ENCODE assay signal across 8 cellular contexts in the genomic region with DNA sequence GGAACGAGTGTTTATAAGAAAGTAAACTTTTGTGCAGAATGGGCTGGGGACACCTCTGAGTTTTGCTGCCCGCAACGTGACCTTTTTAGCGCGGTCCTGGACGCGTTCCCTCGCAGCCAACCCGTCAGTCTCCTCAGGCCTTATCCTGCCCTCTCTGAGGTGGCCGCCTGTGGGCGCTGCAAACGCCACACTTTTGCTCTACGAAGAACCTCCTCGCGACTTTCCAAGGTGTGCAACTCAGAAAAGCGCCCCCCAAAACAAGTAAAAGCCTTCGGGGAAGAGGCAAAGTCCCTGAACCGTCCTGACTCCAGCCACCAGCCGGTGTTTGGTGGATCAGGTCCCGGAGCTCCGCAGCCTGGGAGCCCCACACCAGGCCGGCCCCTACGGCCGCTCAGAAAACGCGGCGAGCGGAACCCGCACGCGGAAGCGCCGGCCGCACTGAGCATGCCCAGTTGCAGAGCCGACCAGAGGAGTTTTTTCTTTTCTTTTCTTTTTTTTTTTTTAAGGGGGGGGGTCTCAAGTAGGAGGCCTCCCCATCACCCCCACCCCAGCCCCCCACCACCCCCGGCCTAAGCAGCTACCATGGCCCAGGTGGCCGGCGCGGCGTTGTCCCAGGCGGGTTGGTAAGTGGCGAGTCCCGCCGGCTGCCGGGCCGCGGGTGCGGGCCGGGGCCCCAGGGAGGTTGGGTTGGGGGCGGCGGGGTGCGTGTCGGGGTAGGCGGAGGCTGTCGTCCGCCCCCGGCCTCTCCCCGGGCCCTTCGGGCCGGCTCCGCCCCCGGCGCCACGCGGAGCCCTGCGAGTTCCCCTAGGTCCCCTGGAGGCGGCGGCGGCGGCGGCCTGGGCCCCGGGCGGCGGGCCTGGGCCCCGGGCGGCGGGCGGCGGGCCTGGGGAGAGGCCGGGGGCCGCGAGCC. TPM values are rescaled to one million over a fixed set of nuclear protein-coding genes. Genes with fewer than 3 reads are reported as not detected.
DNase-seq lines count a peak whose midpoint lies in the region; ATAC-seq and TF ChIP-seq lines count a peak whose summit lies in the region.

TDRD3 (plus strand) TSS at position 438 of the 910 bp plus-strand sequence; CDS start at position 583, 145 bp downstream.

- H3K9me3 Mint-ChIP-seq in IgD-negative memory B cell, result no peaks in the 10 kb centered on the region
- H3K9me3 Mint-ChIP-seq in activated T-cell treated with anti-CD3 and anti-CD28 coated beads, Interleukin-2, amount 50 U/mL, for 4 hours, result no peaks in the 10 kb centered on the region

- H3K9me3 ChIP-seq in Panc1 (ENCODE audit: control insufficient read depth, insufficient read depth, low read depth, low read length) (no peaks in the 10 kb centered on the region), esophagus muscularis mucosa (no peaks in the 10 kb centered on the region), muscle layer of duodenum (ENCODE audit: control insufficient read depth in 1 of 2, low read length in 2 of 2) (no peaks in the 10 kb centered on the region)

- peak; percentile 43 for DNase-seq in DMS79 (lab: John Stamatoyannopoulos, UW)
- peak; percentile 53 for DNase-seq in Panc1 (ENCODE audit: low read depth, low spot score)
- peak; percentile 73 for DNase-seq in activated T-cell treated with anti-CD3 and anti-CD28 coated beads, Interleukin-2, amount 50 U/mL, for 4 hours
- DNase-seq in esophagus muscularis mucosa (ENCODE audit: extremely low spot score), result peak; percentile 93
- DNase-seq in stimulated activated CD8-positive, alpha-beta memory T cell treated with anti-CD3 and anti-CD28 coated beads, Interleukin-7, amount 100 ng/mL, for 4 hours (ENCODE audit: low read depth in 2 of 2), result peak; percentile 66 to 77

- TF ChIP-seq POLR2A in esophagus muscularis mucosa (IDR thresholded peaks at IDR 0.05; ENCODE audit: low read depth), result peak; percentile 71

- H3K4me1 ChIP-seq in Panc1 (ENCODE audit: control insufficient read depth, insufficient read depth, low read length), result peaks cover 13% of the 10 kb centered on the region
- peaks cover 11 to 31% (median 27%) of the 10 kb centered on the region in 4 donors for H3K4me1 ChIP-seq in esophagus muscularis mucosa
- peaks cover 16 to 19% of the 10 kb centered on the region in 2 donors for H3K4me1 ChIP-seq in muscle layer of duodenum (ENCODE audit: control insufficient read depth in 1 of 2, insufficient read depth in 2 of 2, low read length in 2 of 2)

- CTCF ChIA-PET in Panc1 (lab: Charles Lee), result interaction anchor here (0.7 kb wide), 1 partner anchor 550 kb away, joined by 9 read pairs; no protein-coding TSS in a partner anchor

- TF ChIP-seq EP300 in esophagus muscularis mucosa (IDR thresholded peaks at IDR 0.05), result no peak

- peak within 1 kb of the TSS; percentile 97 to 99 (median 98) for H3K27ac Mint-ChIP-seq in IgD-negative memory B cell

- peak within 1 kb of the TSS; percentile 95 for H3K27ac ChIP-seq in Panc1 (ENCODE audit: low read length)
- peak within 1 kb of the TSS; percentile 97 to 99 (median 99) for H3K27ac ChIP-seq in esophagus muscularis mucosa (replicated peaks in 1 of 4)
- peak within 1 kb of the TSS; percentile 92 for H3K27ac ChIP-seq in muscle layer of duodenum (ENCODE audit: low read length)

- intact Hi-C loops in Panc1 (cut with micrococcal nuclease; ENCODE audit: unreplicated experiment) (no loop called here), esophagus muscularis mucosa (cut with DNase I) (no loop called here)

- peaks cover 1% of the 10 kb centered on the region for H3K36me3 Mint-ChIP-seq in IgD-negative memory B cell
- no peaks in the 10 kb centered on the region for H3K36me3 Mint-ChIP-seq in activated T-cell treated with anti-CD3 and anti-CD28 coated beads, Interleukin-2, amount 50 U/mL, for 4 hours (ENCODE audit: insufficient read depth)

- peaks cover 7 to 27% (median 25%) of the 10 kb centered on the region in 3 donors for H3K4me1 Mint-ChIP-seq in IgD-negative memory B cell
- H3K4me1 Mint-ChIP-seq in activated T-cell treated with anti-CD3 and anti-CD28 coated beads, Interleukin-2, amount 50 U/mL, for 4 hours (ENCODE audit: low read depth), result peaks cover 36% of the 10 kb centered on the region

- BruUV-seq in Panc1 (replicated peaks; lab: Mats Ljungman, UMichigan), result TSS peak; percentile 95

- POLR2A ChIA-PET in Panc1 (lab: Charles Lee), result no interaction called here

- in situ Hi-C loops in Panc1 (cut with HindIII; ENCODE audit: low pct_unique_long_range_greater_than_20kb, low sequenced_read_pairs), result no loop called here

- WGBS in esophagus muscularis mucosa, result under 1% methylated on average over 28 of the region's 82 CpGs

- peak; percentile 86 for TF ChIP-seq CTCF in Panc1 (IDR thresholded peaks at IDR 0.05)
- TF ChIP-seq CTCF in esophagus muscularis mucosa (IDR thresholded peaks at IDR 0.05), result peak; percentile 71 to 85 (median 75)

- no peaks in the 10 kb centered on the region for H3K27me3 ChIP-seq in Panc1 (ENCODE audit: control insufficient read depth, insufficient read depth, low read length)
- no peaks in the 10 kb centered on the region for H3K27me3 ChIP-seq in esophagus muscularis mucosa
- H3K27me3 ChIP-seq in muscle layer of duodenum (ENCODE audit: low read depth, low read length), result no peaks in the 10 kb centered on the region

- H3K36me3 ChIP-seq in Panc1 (ENCODE audit: control insufficient read depth, insufficient read depth, low read length) (peaks cover 4% of the 10 kb centered on the region; the same call in 1 of the 2 replicates), esophagus muscularis mucosa (no peaks in the 10 kb centered on the region), muscle layer of duodenum (ENCODE audit: control insufficient read depth in 1 of 2, insufficient read depth in 2 of 2, low read length in 2 of 2) (peaks cover 0 to 7% of the 10 kb centered on the region in 2 donors)

- peak within 1 kb of the TSS; percentile 94 to 99 (median 98) for H3K4me3 Mint-ChIP-seq in IgD-negative memory B cell
- H3K4me3 Mint-ChIP-seq in activated T-cell treated with anti-CD3 and anti-CD28 coated beads, Interleukin-2, amount 50 U/mL, for 4 hours, result peak within 1 kb of the TSS; percentile 94

- H3K4me3 ChIP-seq in Panc1 (ENCODE audit: low read depth in 2 of 2, low read length in 2 of 2) (peak within 1 kb of the TSS; percentile 67 to 88), esophagus muscularis mucosa (peak within 1 kb of the TSS; percentile 84 to 89 (median 86)), muscle layer of duodenum (ENCODE audit: low read depth in 1 of 2, low read length in 2 of 2) (peak within 1 kb of the TSS; percentile 89 to 99)

- no peaks in the 10 kb centered on the region for H3K27me3 Mint-ChIP-seq in IgD-negative memory B cell
- H3K27me3 Mint-ChIP-seq in activated T-cell treated with anti-CD3 and anti-CD28 coated beads, Interleukin-2, amount 50 U/mL, for 4 hours (ENCODE audit: low read depth), result no peaks in the 10 kb centered on the region

- ATAC-seq in GM21576 (IDR thresholded peaks at IDR 0.05; ENCODE audit: unreplicated experiment) (peak; percentile 57), Panc1 (peak; percentile 86)
- peak; percentile 76 for ATAC-seq in activated T-cell treated with anti-CD3 and anti-CD28 coated beads, Interleukin-2, amount 50 U/mL, for 4 hours

RNA-seq across cellular contexts. Expression of gene TDRD3, which starts in this region (rescaled TPM):
- polyA plus RNA-seq in IgD-negative memory B cell, result 6.9 TPM
- 10.8 TPM for total RNA-seq in Panc1 (2021; ENCODE audit: unreplicated experiment)
- 4.6 TPM for polyA plus RNA-seq in Panc1 (2012; ENCODE audit: insufficient read length)
- 10 to 100 TPM; 14.3 to 16.0 (median 15.1) TPM for total RNA-seq in activated T-cell treated with anti-CD3 and anti-CD28 coated beads, Interleukin-2, amount 50 U/mL, for 4 hours
- 10 to 100 TPM; 16.1 to 35.3 (median 23.0) TPM for total RNA-seq in esophagus muscularis mucosa

Comparison
In these comparisons a context has a peak if more than half of its experiments do, and no peak if none do; other contexts are left out.
1. Peak in every context shown above with its lines: DNase-seq, ATAC-seq, H3K4me3 ChIP-seq and H3K27ac ChIP-seq.
2. DNase-seq: peak in every context shown above with its lines; median percentile 93 in esophagus muscularis mucosa; 73 in activated T-cell treated with anti-CD3 and anti-CD28 coated beads, Interleukin-2, amount 50 U/mL, for 4 hours; 72 in stimulated activated CD8-positive, alpha-beta memory T cell treated with anti-CD3 and anti-CD28 coated beads, Interleukin-7, amount 100 ng/mL, for 4 hours; 53 in Panc1; 43 in DMS79.